Comparison of ENCODE assay signal across 8 cellular contexts in genomic region chr2:3519255-3520190, GRCh38. TPM values are rescaled to one million over a fixed set of nuclear protein-coding genes. Genes with fewer than 3 reads are reported as not detected.
A peak's percentile ranks its signal among the peaks of the same experiment; 100 is the strongest.
DNase-seq lines count a peak whose midpoint lies in the region; ATAC-seq and TF ChIP-seq lines count a peak whose summit lies in the region.

TSS of gene ADI1 (minus strand) at chr2:3519531. CDS start at chr2:3519487, 44 bp downstream.

- DNase-seq in D341Med (ENCODE audit: low spot score) (peak; percentile 79), GM20000 (ENCODE audit: low spot score) (peak; percentile 88), HS-27A (ENCODE audit: low read depth) (peak; percentile 52), OCI-M1 (lab: John Stamatoyannopoulos, UW) (peak; percentile 87), esophagus muscularis mucosa (ENCODE audit: extremely low spot score) (peak; percentile 95), myocyte (ENCODE audit: low read depth) (peak; percentile 74)
- peak; percentile 67 for DNase-seq in activated T-cell treated with anti-CD3 and anti-CD28 coated beads, Interleukin-2, amount 50 U/mL, for 4 hours
- peak; percentile 64 to 90 for DNase-seq in stimulated activated effector memory CD8-positive, alpha-beta T cell treated with anti-CD3 and anti-CD28 coated beads, Interleukin-12 subunit alpha, Interleukin-12 subunit beta, amount 100 ng/mL, for 72 hours (ENCODE audit: low spot score in 2 of 2)

- H3K36me3 ChIP-seq in esophagus muscularis mucosa: peaks cover 0 to 4% (median 0%) of the 10 kb centered on the region in 4 donors

- H3K27me3 Mint-ChIP-seq in activated T-cell treated with anti-CD3 and anti-CD28 coated beads, Interleukin-2, amount 50 U/mL, for 4 hours (ENCODE audit: low read depth): no peaks in the 10 kb centered on the region

- H3K27me3 ChIP-seq in esophagus muscularis mucosa: no peaks in the 10 kb centered on the region

- peaks cover 28 to 64% (median 56%) of the 10 kb centered on the region in 4 donors for H3K4me1 ChIP-seq in esophagus muscularis mucosa

- ATAC-seq in activated T-cell treated with anti-CD3 and anti-CD28 coated beads, Interleukin-2, amount 50 U/mL, for 4 hours: peak; percentile 76 to 78
- ATAC-seq in stimulated activated effector memory CD8-positive, alpha-beta T cell treated with anti-CD3 and anti-CD28 coated beads, Interleukin-12 subunit alpha, Interleukin-12 subunit beta, amount 100 ng/mL, for 72 hours: peak; percentile 82

- H3K9me3 Mint-ChIP-seq in activated T-cell treated with anti-CD3 and anti-CD28 coated beads, Interleukin-2, amount 50 U/mL, for 4 hours: peaks cover 9% of the 10 kb centered on the region
- H3K9me3 Mint-ChIP-seq in stimulated activated effector memory CD8-positive, alpha-beta T cell treated with anti-CD3 and anti-CD28 coated beads, Interleukin-12 subunit alpha, Interleukin-12 subunit beta, amount 100 ng/mL, for 72 hours: peaks cover 4% of the 10 kb centered on the region

- no peaks in the 10 kb centered on the region for H3K9me3 ChIP-seq in esophagus muscularis mucosa

- peak within 1 kb of the TSS; percentile 86 to 96 (median 91) for H3K4me3 ChIP-seq in esophagus muscularis mucosa

- TF ChIP-seq CTCF in GM20000 (IDR thresholded peaks at IDR 0.05; ENCODE audit: extremely low read depth, missing control alignments) (no peak), esophagus muscularis mucosa (IDR thresholded peaks at IDR 0.05) (no peak)

- H3K27ac Mint-ChIP-seq in stimulated activated effector memory CD8-positive, alpha-beta T cell treated with anti-CD3 and anti-CD28 coated beads, Interleukin-12 subunit alpha, Interleukin-12 subunit beta, amount 100 ng/mL, for 72 hours: peak within 1 kb of the TSS; percentile 94

- no peak for TF ChIP-seq EP300 in esophagus muscularis mucosa (IDR thresholded peaks at IDR 0.05)

- TF ChIP-seq POLR2A in esophagus muscularis mucosa (IDR thresholded peaks at IDR 0.05; ENCODE audit: low read depth): peak; percentile 44

- H3K36me3 Mint-ChIP-seq in activated T-cell treated with anti-CD3 and anti-CD28 coated beads, Interleukin-2, amount 50 U/mL, for 4 hours (ENCODE audit: insufficient read depth): peaks cover 7% of the 10 kb centered on the region
- peaks cover 18% of the 10 kb centered on the region for H3K36me3 Mint-ChIP-seq in stimulated activated effector memory CD8-positive, alpha-beta T cell treated with anti-CD3 and anti-CD28 coated beads, Interleukin-12 subunit alpha, Interleukin-12 subunit beta, amount 100 ng/mL, for 72 hours

- H3K4me1 Mint-ChIP-seq in activated T-cell treated with anti-CD3 and anti-CD28 coated beads, Interleukin-2, amount 50 U/mL, for 4 hours (ENCODE audit: low read depth): peaks cover 29% of the 10 kb centered on the region
- H3K4me1 Mint-ChIP-seq in stimulated activated effector memory CD8-positive, alpha-beta T cell treated with anti-CD3 and anti-CD28 coated beads, Interleukin-12 subunit alpha, Interleukin-12 subunit beta, amount 100 ng/mL, for 72 hours: peaks cover 24% of the 10 kb centered on the region

- H3K27ac ChIP-seq in esophagus muscularis mucosa (replicated peaks in 1 of 4): peak within 1 kb of the TSS; percentile 99 to 100 (median 100)

- intact Hi-C loops in esophagus muscularis mucosa (cut with DNase I): loop anchor here (5.0 kb wide), 2 partner anchors 47 to 58 kb away; partner anchors contain the start of gene RPS7

- 3% methylated on average over 42 of the region's 75 CpGs for WGBS in esophagus muscularis mucosa

- peak within 1 kb of the TSS; percentile 91 for H3K4me3 Mint-ChIP-seq in activated T-cell treated with anti-CD3 and anti-CD28 coated beads, Interleukin-2, amount 50 U/mL, for 4 hours
- H3K4me3 Mint-ChIP-seq in stimulated activated effector memory CD8-positive, alpha-beta T cell treated with anti-CD3 and anti-CD28 coated beads, Interleukin-12 subunit alpha, Interleukin-12 subunit beta, amount 100 ng/mL, for 72 hours: peak within 1 kb of the TSS; percentile 78

RNA-seq across cellular contexts. Expression of gene ADI1, which starts in this region (rescaled TPM):
- total RNA-seq in activated T-cell treated with anti-CD3 and anti-CD28 coated beads, Interleukin-2, amount 50 U/mL, for 4 hours: 10 to 100 TPM; 25.6 to 28.4 (median 25.7) TPM
- total RNA-seq in esophagus muscularis mucosa: 100 to 1,000 TPM in 1 of 4 donors, 10 to 100 TPM in 3; 90.0 to 130 (median 96.9) TPM
- 39.9 and 44.4 TPM in 2 replicates for total RNA-seq in myocyte
- 34.3 TPM for polyA plus RNA-seq in myocyte (2012)

Comparison
In these comparisons a context has a peak if more than half of its experiments do, and no peak if none do; other contexts are left out.
1. Peak in every context shown above with its lines: DNase-seq, ATAC-seq, H3K4me3 ChIP-seq and H3K27ac ChIP-seq.